ENCODE assay signal across 19 cellular contexts in genomic region chr12:101779626-101780025, GRCh38. TPM values are rescaled to one million over a fixed set of nuclear protein-coding genes. Genes with fewer than 3 reads are reported as not detected.
DNase-seq lines count a peak whose midpoint lies in the region; ATAC-seq, FAIRE-seq and TF ChIP-seq lines count a peak whose summit lies in the region.
"Had no signal": no experiment of that assay in that cellular context is flagged by ENCODE, and none has a peak within 500 bp of the region (broad histone marks: within the 10 kb centered on the region; RNA-seq: fewer than 3 reads in every experiment).

No MANE protein-coding gene starts in this region.

- H3K9me3 ChIP-seq in CD8-positive, alpha-beta memory T cell (ENCODE audit: low read length), result no peaks in the 10 kb centered on the region
- H3K9me3 ChIP-seq: MG63, SJCRH30 had no signal

- DNase-seq in activated T-cell treated with anti-CD3 and anti-CD28 coated beads, Interleukin-2, amount 50 U/mL, for 24 hours, result no peak
- DNase-seq in activated T-cell treated with anti-CD3 and anti-CD28 coated beads for 4 hours (no peak), GM12891 (ENCODE audit: insufficient read length, low spot score) (no peak), EL (no peak)
- DNase-seq in stimulated activated effector memory CD8-positive, alpha-beta T cell treated with anti-CD3 and anti-CD28 coated beads, Interleukin-12 subunit alpha, Interleukin-12 subunit beta, amount 100 ng/mL, for 72 hours (ENCODE audit: low spot score in 2 of 2), result no peak
- no peak for DNase-seq in CD8-positive, alpha-beta memory T cell
- DNase-seq: ACHN; AML-193; CD4-positive, CD25-positive, alpha-beta regulatory T cell; Karpas-422; MG63; NCI-H1092; NCI-H187; NCI-H82; PC-9; SJCRH30 had no signal

- FAIRE-seq in GM12891 (lab: Jason Lieb, UNC), result peak; percentile 13
- FAIRE-seq: GM19239, H54 had no signal

- peak overlapping the region; percentile 28 for H3K27ac Mint-ChIP-seq in activated T-cell treated with anti-CD3 and anti-CD28 coated beads, Interleukin-2, amount 50 U/mL, for 24 hours
- peak overlapping the region; percentile 11 for H3K27ac Mint-ChIP-seq in activated T-helper 17 cell treated with anti-CD3 and anti-CD28 coated beads, Interleukin-2, amount 50 U/mL, for 72 hours
- H3K27ac Mint-ChIP-seq in stimulated activated effector memory CD8-positive, alpha-beta T cell treated with anti-CD3 and anti-CD28 coated beads, Interleukin-12 subunit alpha, Interleukin-12 subunit beta, amount 100 ng/mL, for 72 hours, result peak overlapping the region; percentile 45
- peak overlapping the region in 3 of 8 donors; percentile 1 to 65 (median 10) for H3K27ac Mint-ChIP-seq in CD8-positive, alpha-beta memory T cell

- H3K4me3 Mint-ChIP-seq in activated T-cell treated with anti-CD3 and anti-CD28 coated beads, Interleukin-2, amount 50 U/mL, for 24 hours, result no peak overlapping the region
- no peak overlapping the region for H3K4me3 Mint-ChIP-seq in activated T-helper 17 cell treated with anti-CD3 and anti-CD28 coated beads, Interleukin-2, amount 50 U/mL, for 72 hours
- H3K4me3 Mint-ChIP-seq in stimulated activated effector memory CD8-positive, alpha-beta T cell treated with anti-CD3 and anti-CD28 coated beads, Interleukin-12 subunit alpha, Interleukin-12 subunit beta, amount 100 ng/mL, for 72 hours, result no peak overlapping the region
- H3K4me3 Mint-ChIP-seq in CD8-positive, alpha-beta memory T cell, result no peak overlapping the region
- H3K4me3 Mint-ChIP-seq: CD4-positive, CD25-positive, alpha-beta regulatory T cell had no signal

- no peak for ATAC-seq in activated T-helper 17 cell treated with anti-CD3 and anti-CD28 coated beads, Interleukin-2, amount 50 U/mL, for 72 hours (replicated peaks)
- ATAC-seq in stimulated activated effector memory CD8-positive, alpha-beta T cell treated with anti-CD3 and anti-CD28 coated beads, Interleukin-12 subunit alpha, Interleukin-12 subunit beta, amount 100 ng/mL, for 72 hours, result no peak

- H3K27ac ChIP-seq in CD8-positive, alpha-beta memory T cell (ENCODE audit: low read depth, low read length), result no peak overlapping the region
- H3K27ac ChIP-seq: PC-9, SJCRH30 had no signal

- H3K9me3 Mint-ChIP-seq in activated T-cell treated with anti-CD3 and anti-CD28 coated beads, Interleukin-2, amount 50 U/mL, for 24 hours, result no peaks in the 10 kb centered on the region
- H3K9me3 Mint-ChIP-seq in activated T-helper 17 cell treated with anti-CD3 and anti-CD28 coated beads, Interleukin-2, amount 50 U/mL, for 72 hours, result no peaks in the 10 kb centered on the region
- no peaks in the 10 kb centered on the region for H3K9me3 Mint-ChIP-seq in stimulated activated effector memory CD8-positive, alpha-beta T cell treated with anti-CD3 and anti-CD28 coated beads, Interleukin-12 subunit alpha, Interleukin-12 subunit beta, amount 100 ng/mL, for 72 hours
- H3K9me3 Mint-ChIP-seq in CD8-positive, alpha-beta memory T cell, result no peaks in the 10 kb centered on the region
- H3K9me3 Mint-ChIP-seq: CD4-positive, CD25-positive, alpha-beta regulatory T cell had no signal

- H3K27me3 Mint-ChIP-seq in activated T-cell treated with anti-CD3 and anti-CD28 coated beads, Interleukin-2, amount 50 U/mL, for 24 hours, result no peaks in the 10 kb centered on the region
- no peaks in the 10 kb centered on the region for H3K27me3 Mint-ChIP-seq in activated T-helper 17 cell treated with anti-CD3 and anti-CD28 coated beads, Interleukin-2, amount 50 U/mL, for 72 hours
- H3K27me3 Mint-ChIP-seq in CD8-positive, alpha-beta memory T cell, result no peaks in the 10 kb centered on the region
- H3K27me3 Mint-ChIP-seq: CD4-positive, CD25-positive, alpha-beta regulatory T cell had no signal

- CTCF ChIA-PET in CD8-positive, alpha-beta memory T cell (lab: Charles Lee), result interaction anchor here (1.6 to 3.8 kb wide), 3 partner anchors 45 to 59 kb away, joined by 7 to 22 read pairs (median 17); partner anchors contain the start of gene GNPTAB

- peaks cover 70% of the 10 kb centered on the region for H3K36me3 Mint-ChIP-seq in activated T-cell treated with anti-CD3 and anti-CD28 coated beads, Interleukin-2, amount 50 U/mL, for 24 hours (ENCODE audit: low read depth)
- peaks cover 23% of the 10 kb centered on the region for H3K36me3 Mint-ChIP-seq in activated T-helper 17 cell treated with anti-CD3 and anti-CD28 coated beads, Interleukin-2, amount 50 U/mL, for 72 hours (ENCODE audit: low read depth)
- peaks cover 81% of the 10 kb centered on the region for H3K36me3 Mint-ChIP-seq in stimulated activated effector memory CD8-positive, alpha-beta T cell treated with anti-CD3 and anti-CD28 coated beads, Interleukin-12 subunit alpha, Interleukin-12 subunit beta, amount 100 ng/mL, for 72 hours
- peaks cover 3 to 71% (median 28%) of the 10 kb centered on the region in 3 donors for H3K36me3 Mint-ChIP-seq in CD8-positive, alpha-beta memory T cell

- H3K4me1 ChIP-seq in CD8-positive, alpha-beta memory T cell (ENCODE audit: insufficient read depth, low read length), result no peaks in the 10 kb centered on the region
- H3K4me1 ChIP-seq: SJCRH30 had no signal

- no peak overlapping the region for H3K4me3 ChIP-seq in CD8-positive, alpha-beta memory T cell (ENCODE audit: low read length)
- H3K4me3 ChIP-seq: MG63, PC-9, SJCRH30 had no signal

- TF ChIP-seq POLR2A in GM12891 (IDR thresholded peaks at IDR 0.05; ENCODE audit: low read depth, low read length), result no peak

- peaks cover 4% of the 10 kb centered on the region for H3K36me3 ChIP-seq in CD8-positive, alpha-beta memory T cell (ENCODE audit: insufficient read depth, low read length)
- H3K36me3 ChIP-seq: MG63, SJCRH30 had no signal

- peaks cover 33% of the 10 kb centered on the region for H3K4me1 Mint-ChIP-seq in activated T-cell treated with anti-CD3 and anti-CD28 coated beads, Interleukin-2, amount 50 U/mL, for 24 hours (ENCODE audit: low read depth)
- H3K4me1 Mint-ChIP-seq in activated T-helper 17 cell treated with anti-CD3 and anti-CD28 coated beads, Interleukin-2, amount 50 U/mL, for 72 hours, result peaks cover 23% of the 10 kb centered on the region
- peaks cover 45% of the 10 kb centered on the region for H3K4me1 Mint-ChIP-seq in stimulated activated effector memory CD8-positive, alpha-beta T cell treated with anti-CD3 and anti-CD28 coated beads, Interleukin-12 subunit alpha, Interleukin-12 subunit beta, amount 100 ng/mL, for 72 hours
- peaks cover 5 to 12% (median 6%) of the 10 kb centered on the region in 3 donors for H3K4me1 Mint-ChIP-seq in CD8-positive, alpha-beta memory T cell

- H3K27me3 ChIP-seq in CD8-positive, alpha-beta memory T cell (ENCODE audit: insufficient read depth, low read length, poor library complexity, severe bottlenecking), result no peaks in the 10 kb centered on the region
- H3K27me3 ChIP-seq: MG63, SJCRH30 had no signal

- POLR2A ChIA-PET in CD8-positive, alpha-beta memory T cell (lab: Charles Lee), result interaction anchor here (0.8 kb wide), 1 partner anchor 51 kb away, joined by 3 read pairs; the partner anchor contains the start of gene GNPTAB

TF ChIP-seq in GM12891, 5 proteins besides CTCF, POLR2A, EP300 and RAD21:
- no peak for TF ChIP-seq TAF1 (IDR thresholded peaks at IDR 0.05; ENCODE audit: low read depth, low read length)
- no peak for TF ChIP-seq SPI1 (IDR thresholded peaks at IDR 0.05; ENCODE audit: low read depth, low read length)
- no peak for TF ChIP-seq POU2F2 (IDR thresholded peaks at IDR 0.05; ENCODE audit: low read depth, low read length)
- no peak for TF ChIP-seq PAX5 (IDR thresholded peaks at IDR 0.05; ENCODE audit: insufficient read depth, low read length, severe bottlenecking)
- TF ChIP-seq POLR2AphosphoS5 (IDR thresholded peaks at IDR 0.05; ENCODE audit: low read depth, low read length), result no peak

RNA-seq across cellular contexts. Expression of gene SYCP3, which starts 40.4 kb away (rescaled TPM):
- polyA plus RNA-seq in GM12891 (2012; ENCODE audit: low read depth, missing spikeins), result 0.31 TPM
- total RNA-seq in activated T-helper 17 cell treated with anti-CD3 and anti-CD28 coated beads, Interleukin-2, amount 50 U/mL, for 72 hours, result under 1 TPM; 0.30 to 0.42 TPM
- total RNA-seq in CD8-positive, alpha-beta memory T cell, result under 1 TPM; 0.22 to 0.27 TPM
- 0.14 TPM for polyA plus RNA-seq in CD8-positive, alpha-beta memory T cell

RNA-seq across cellular contexts. Expression of gene GNPTAB, which starts 51.1 kb away (rescaled TPM):
- polyA plus RNA-seq in GM12891 (2012; ENCODE audit: low read depth, missing spikeins), result 12.4 TPM
- total RNA-seq in activated T-helper 17 cell treated with anti-CD3 and anti-CD28 coated beads, Interleukin-2, amount 50 U/mL, for 72 hours, result 10 to 100 TPM; 29.8 to 41.1 TPM
- 10 to 100 TPM; 62.1 to 64.7 TPM for total RNA-seq in CD8-positive, alpha-beta memory T cell
- 49.7 TPM for polyA plus RNA-seq in CD8-positive, alpha-beta memory T cell
